Comparison of ENCODE assay signal across 12 cellular contexts in the genomic region with DNA sequence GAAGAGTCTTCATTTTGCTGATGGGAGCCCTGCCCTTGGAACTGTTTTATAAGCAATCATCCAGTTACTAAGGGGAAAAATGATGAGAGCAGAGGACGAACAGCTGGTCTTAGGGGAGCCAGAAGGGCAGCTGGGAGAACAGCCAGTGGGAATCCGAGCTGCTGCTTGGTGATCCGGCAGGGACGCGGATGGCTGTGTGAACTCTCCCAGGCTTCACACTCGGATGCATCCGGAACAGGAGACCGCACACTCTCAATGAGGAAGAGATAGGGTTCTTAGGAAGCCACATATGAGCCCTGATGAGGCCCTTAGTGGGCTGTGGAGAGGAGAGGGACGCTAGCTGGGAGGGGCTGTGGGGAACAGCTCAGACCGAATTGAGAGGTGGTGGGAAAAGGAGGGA. TPM values are rescaled to one million over a fixed set of nuclear protein-coding genes. Genes with fewer than 3 reads are reported as not detected.
DNase-seq lines count a peak whose midpoint lies in the region; ATAC-seq, FAIRE-seq and TF ChIP-seq lines count a peak whose summit lies in the region.
"Had no signal": no experiment of that assay in that cellular context is flagged by ENCODE, and none has a peak within 500 bp of the region (broad histone marks: within the 10 kb centered on the region; RNA-seq: fewer than 3 reads in every experiment).

No MANE protein-coding gene starts in this region.

- H3K4me1 ChIP-seq in HepG2 (ENCODE audit: insufficient read depth, low read length) (no peaks in the 10 kb centered on the region), right lobe of liver (no peaks in the 10 kb centered on the region), RWPE2 (ENCODE audit: insufficient read depth, poor library complexity, severe bottlenecking) (no peaks in the 10 kb centered on the region), iPS-15b (ENCODE audit: control insufficient read depth, insufficient read depth, low read length) (peaks cover 14% of the 10 kb centered on the region)

- no peaks in the 10 kb centered on the region for H3K36me3 Mint-ChIP-seq in stimulated activated memory B cell treated with anti-CD40 and anti-IgM and Interleukin-4, amounts not matched to agents 10 μg/mL and 1 μg/mL and 100 μg/mL, for 72 hours

- TF ChIP-seq POLR2A in HepG2 (IDR thresholded peaks at IDR 0.05; ENCODE audit: insufficient read depth in 1 of 2, low read depth in 2 of 2, low read length in 2 of 2) (no peak), right lobe of liver (IDR thresholded peaks at IDR 0.05) (no peak)

- no peak for DNase-seq in HepG2 (ENCODE audit: low spot score)
- DNase-seq in right lobe of liver: no peak
- DNase-seq in RWPE2 (ENCODE audit: low spot score): no peak
- DNase-seq in HCEC 1CT: no peak
- no peak for DNase-seq in AG20443 (ENCODE audit: low spot score)
- DNase-seq in NCI-H2196 treated with DMSO at 0.1 percent for 48 hours (lab: John Stamatoyannopoulos, UW; ENCODE audit: unreplicated experiment): no peak
- DNase-seq: activated effector memory CD4-positive, alpha-beta T cell treated with Interleukin-2 at 50 U/mL for 16 hours; NCI-H1694 treated with DMSO at 0.1 percent for 48 hours had no signal

- no TSS peak for BruUV-seq in HepG2 (replicated peaks; lab: Mats Ljungman, UMichigan)

- CTCF ChIA-PET in HepG2 (lab: Yijun Ruan, JAX; ENCODE audit: low intra/inter-chr PET ratio, low total read pairs): no interaction called here

- H3K4me1 Mint-ChIP-seq in stimulated activated memory B cell treated with anti-CD40 and anti-IgM and Interleukin-4, amounts not matched to agents 10 μg/mL and 1 μg/mL and 100 μg/mL, for 72 hours: peaks cover 5% of the 10 kb centered on the region

- no peak overlapping the region for H3K4me3 Mint-ChIP-seq in stimulated activated memory B cell treated with anti-CD40 and anti-IgM and Interleukin-4, amounts not matched to agents 10 μg/mL and 1 μg/mL and 100 μg/mL, for 72 hours

- no peak for TF ChIP-seq RAD21 in HepG2 (CRISPR knock-in tag; IDR thresholded peaks at IDR 0.05)

- H3K27ac Mint-ChIP-seq in stimulated activated memory B cell treated with anti-CD40 and anti-IgM and Interleukin-4, amounts not matched to agents 10 μg/mL and 1 μg/mL and 100 μg/mL, for 72 hours: no peak overlapping the region

- no peak overlapping the region for H3K27ac ChIP-seq in HepG2 (ENCODE audit: extremely low read length, insufficient read depth, low read length)
- no peak overlapping the region for H3K27ac ChIP-seq in right lobe of liver
- no peak overlapping the region for H3K27ac ChIP-seq in RWPE2 (ENCODE audit: poor library complexity, severe bottlenecking)
- H3K27ac ChIP-seq: ovary had no signal

- H3K36me3 ChIP-seq in HepG2 (replicated peaks in 1 of 2; ENCODE audit: control insufficient read depth in 1 of 2, insufficient read depth in 2 of 2, low read length in 2 of 2): no peaks in the 10 kb centered on the region
- H3K36me3 ChIP-seq in right lobe of liver: no peaks in the 10 kb centered on the region
- H3K36me3 ChIP-seq in RWPE2 (ENCODE audit: low read depth): no peaks in the 10 kb centered on the region
- H3K36me3 ChIP-seq in iPS-15b (ENCODE audit: control insufficient read depth, insufficient read depth, low read length): no peaks in the 10 kb centered on the region
- H3K36me3 ChIP-seq: ovary had no signal

- no peak overlapping the region for H3K9ac ChIP-seq in HepG2 (ENCODE audit: insufficient read depth, low read depth, low read length)
- H3K9ac ChIP-seq in iPS-15b (ENCODE audit: low read depth, low read length): no peak overlapping the region

- H3K9me3 ChIP-seq in HepG2 (ENCODE audit: low read length): no peaks in the 10 kb centered on the region
- peaks cover 0 to 2% (median 0%) of the 10 kb centered on the region in 4 donors for H3K9me3 ChIP-seq in right lobe of liver
- H3K9me3 ChIP-seq in RWPE2 (ENCODE audit: severe bottlenecking): no peaks in the 10 kb centered on the region
- H3K9me3 ChIP-seq in iPS-15b (ENCODE audit: control insufficient read depth, insufficient read depth, low read length): no peaks in the 10 kb centered on the region
- H3K9me3 ChIP-seq: ovary had no signal

- TF ChIP-seq CTCF in HepG2 (CRISPR knock-in tag; IDR thresholded peaks at IDR 0.05): no peak
- no peak for TF ChIP-seq CTCF in right lobe of liver (IDR thresholded peaks at IDR 0.05)
- TF ChIP-seq CTCF in RWPE2 (IDR thresholded peaks at IDR 0.05; ENCODE audit: poor library complexity, severe bottlenecking): no peak

- peaks cover 3% of the 10 kb centered on the region; the same call in 1 of the 2 replicates for H4K20me1 ChIP-seq in HepG2 (ENCODE audit: insufficient read depth, low read length)

- peaks cover 4 to 40% of the 10 kb centered on the region in 2 experiments; a peak in 4 of 5 replicates for H3K27me3 ChIP-seq in HepG2 (ENCODE audit: control insufficient read depth in 1 of 2, insufficient read depth in 2 of 2, low read length in 2 of 2)
- H3K27me3 ChIP-seq in right lobe of liver: peaks cover 0 to 3% of the 10 kb centered on the region in 2 donors
- H3K27me3 ChIP-seq in RWPE2 (ENCODE audit: insufficient read depth, poor library complexity, severe bottlenecking): peaks cover 42% of the 10 kb centered on the region
- H3K27me3 ChIP-seq in iPS-15b (ENCODE audit: control insufficient read depth, insufficient read depth, low read length): peaks cover 14% of the 10 kb centered on the region
- H3K27me3 ChIP-seq: ovary had no signal

- POLR2A ChIA-PET in HepG2 (lab: Yijun Ruan, JAX): no interaction called here

- H3K27me3 Mint-ChIP-seq in stimulated activated memory B cell treated with anti-CD40 and anti-IgM and Interleukin-4, amounts not matched to agents 10 μg/mL and 1 μg/mL and 100 μg/mL, for 72 hours: peaks cover 50% of the 10 kb centered on the region

- H2AFZ ChIP-seq in HepG2 (ENCODE audit: low read length): no peak overlapping the region

- in situ Hi-C loops in HepG2 (cut with HindIII; ENCODE audit: extremely low pct_ligation_motif_present, low pct_unique_long_range_greater_than_20kb): no loop called here

- TF ChIP-seq EP300 in HepG2 (IDR thresholded peaks at IDR 0.05; ENCODE audit: low read depth in 2 of 2, low read length in 2 of 2) (no peak), HepG2 (CRISPR knock-in tag; IDR thresholded peaks at IDR 0.05; ENCODE audit: borderline replicate concordance) (no peak)

- H3K4me2 ChIP-seq in HepG2 (ENCODE audit: low read depth, low read length): no peak overlapping the region

- peaks cover 3% of the 10 kb centered on the region for H3K9me3 Mint-ChIP-seq in stimulated activated memory B cell treated with anti-CD40 and anti-IgM and Interleukin-4, amounts not matched to agents 10 μg/mL and 1 μg/mL and 100 μg/mL, for 72 hours

- no peaks in the 10 kb centered on the region for H3K79me2 ChIP-seq in HepG2 (ENCODE audit: insufficient read depth, low read length)

- FAIRE-seq in HepG2 (lab: Jason Lieb, UNC): no peak
- FAIRE-seq: D721Med had no signal

- 30% methylated on average over 10 of the region's 10 CpGs for WGBS in HepG2 (ENCODE audit: low lambda C conversion rate)
- 11% methylated on average over 10 of the region's 10 CpGs for WGBS in right lobe of liver (ENCODE audit: insufficient coverage, low coverage, low lambda C conversion rate, missing lambda C conversion rate)

- intact Hi-C loops in HepG2 (cut with micrococcal nuclease; ENCODE audit: unreplicated experiment): no loop called here
- intact Hi-C loops in right lobe of liver (cut with DNase I): no loop called here

- H3K4me3 ChIP-seq in HepG2 (replicated peaks in 1 of 3; ENCODE audit: insufficient read depth in 1 of 3, low read depth in 2 of 3, low read length in 3 of 3) (no peak overlapping the region), right lobe of liver (no peak overlapping the region), RWPE2 (ENCODE audit: severe bottlenecking) (no peak overlapping the region), iPS-15b (ENCODE audit: low read depth, low read length) (peak overlapping the region; percentile 30)
- H3K4me3 ChIP-seq: ovary had no signal

- ATAC-seq in HepG2 (peak; percentile 27; the same call in 2 of the 3 replicates), right lobe of liver (no peak), RWPE2 (ENCODE audit: low read depth) (peak; percentile 36; the same call in 1 of the 3 replicates)
- peak; percentile 16 for ATAC-seq in stimulated activated memory B cell treated with anti-CD40 and anti-IgM and Interleukin-4, amounts not matched to agents 10 μg/mL and 1 μg/mL and 100 μg/mL, for 72 hours

TF ChIP-seq in HepG2, 621 proteins besides CTCF, POLR2A, EP300 and RAD21 (continues in another document):
- 0 out of 2 replicates have a peak, but pooled peaks have one; percentile 1 for TF ChIP-seq ZFP90 (CRISPR knock-in tag; IDR thresholded peaks at IDR 0.05; ENCODE audit: borderline replicate concordance)
- TF ChIP-seq ARNT2 (CRISPR knock-in tag; IDR thresholded peaks at IDR 0.05; ENCODE audit: low read depth): no peak
- TF ChIP-seq ZSCAN30 (CRISPR knock-in tag; IDR thresholded peaks at IDR 0.05): no peak
- no peak for TF ChIP-seq ZNF10 (CRISPR knock-in tag; IDR thresholded peaks at IDR 0.05; ENCODE audit: borderline replicate concordance, low read depth)
- peak; percentile 20; the same call in 1 of the 2 replicates for TF ChIP-seq EHMT2 (IDR thresholded peaks at IDR 0.05; ENCODE audit: borderline replicate concordance, low read depth, low read length)
- TF ChIP-seq SRSF1 (optimal IDR thresholded peaks at IDR 0.05; ENCODE audit: low read depth, low read length): no peak

RNA-seq across cellular contexts. Expression of gene CACNG5, which starts 5.0 kb away (rescaled TPM):
- total RNA-seq in HepG2 (2016; rRNA removed; fragmentation: Illumina TruSeq; extraction: Trizol): not detected in 2 replicates
- total RNA-seq in HepG2 (2016; cell fraction: cytosol; rRNA removed; fragmentation: Illumina TruSeq; extraction: Trizol; ENCODE audit: low read depth): not detected in 2 replicates
- not detected in 2 replicates for total RNA-seq in HepG2 (2016; cell fraction: insoluble cytoplasmic fraction; rRNA removed; fragmentation: Illumina TruSeq; extraction: Trizol)
- total RNA-seq in HepG2 (2016; cell fraction: membrane; rRNA removed; fragmentation: Illumina TruSeq; extraction: Trizol): not detected in 2 replicates
- total RNA-seq in HepG2 (2016; cell fraction: nucleus; rRNA removed; fragmentation: Illumina TruSeq; extraction: Trizol): not detected in 2 replicates
- not detected in 2 replicates for polyA plus RNA-seq in HepG2 (2011; rRNA removed)
- not detected in 2 replicates for polyA plus RNA-seq in HepG2 (2011; cell fraction: cytosol; rRNA removed)
- polyA plus RNA-seq in HepG2 (2011; cell fraction: nucleus; rRNA removed): not detected in 2 replicates
- not detected in 2 replicates for polyA plus RNA-seq in HepG2 (2012)
- polyA plus RNA-seq in HepG2 (2016; cell fraction: cytosol; fragmentation: Illumina TruSeq; extraction: Trizol; ENCODE audit: low read depth): not detected in 2 replicates
- polyA plus RNA-seq in HepG2 (2016; cell fraction: insoluble cytoplasmic fraction; fragmentation: Illumina TruSeq; extraction: Trizol; ENCODE audit: low read depth): not detected in 2 replicates
- polyA plus RNA-seq in HepG2 (2016; cell fraction: membrane; fragmentation: Illumina TruSeq; extraction: Trizol; ENCODE audit: low read depth): not detected in 2 replicates
- not detected in 2 replicates for polyA plus RNA-seq in HepG2 (2016; cell fraction: nucleus; fragmentation: Illumina TruSeq; extraction: Trizol; ENCODE audit: insufficient read depth, low read depth)
- polyA minus RNA-seq in HepG2 (2011; rRNA and poly(A)+ RNA removed; ENCODE audit: low replicate concordance): not detected in 2 replicates
- polyA minus RNA-seq in HepG2 (2011; cell fraction: cytosol; rRNA and poly(A)+ RNA removed): not detected in 2 replicates
- not detected in 2 replicates for polyA minus RNA-seq in HepG2 (2011; cell fraction: nucleus; rRNA and poly(A)+ RNA removed)
- total RNA-seq in right lobe of liver: not detected
- total RNA-seq: ovary had no signal
- polyA plus RNA-seq: ovary had no signal

Comparison
In these comparisons a context has a peak if more than half of its experiments do, and no peak if none do; other contexts are left out.
1. ATAC-seq: peak in HepG2 (single experiment), RWPE2 (single experiment) and stimulated activated memory B cell treated with anti-CD40 and anti-IgM and Interleukin-4, amounts not matched to agents 10 μg/mL and 1 μg/mL and 100 μg/mL, for 72 hours (single experiment); none in right lobe of liver (0 of 4).